ENCODE assay signal across 8 cellular contexts in the genomic region with DNA sequence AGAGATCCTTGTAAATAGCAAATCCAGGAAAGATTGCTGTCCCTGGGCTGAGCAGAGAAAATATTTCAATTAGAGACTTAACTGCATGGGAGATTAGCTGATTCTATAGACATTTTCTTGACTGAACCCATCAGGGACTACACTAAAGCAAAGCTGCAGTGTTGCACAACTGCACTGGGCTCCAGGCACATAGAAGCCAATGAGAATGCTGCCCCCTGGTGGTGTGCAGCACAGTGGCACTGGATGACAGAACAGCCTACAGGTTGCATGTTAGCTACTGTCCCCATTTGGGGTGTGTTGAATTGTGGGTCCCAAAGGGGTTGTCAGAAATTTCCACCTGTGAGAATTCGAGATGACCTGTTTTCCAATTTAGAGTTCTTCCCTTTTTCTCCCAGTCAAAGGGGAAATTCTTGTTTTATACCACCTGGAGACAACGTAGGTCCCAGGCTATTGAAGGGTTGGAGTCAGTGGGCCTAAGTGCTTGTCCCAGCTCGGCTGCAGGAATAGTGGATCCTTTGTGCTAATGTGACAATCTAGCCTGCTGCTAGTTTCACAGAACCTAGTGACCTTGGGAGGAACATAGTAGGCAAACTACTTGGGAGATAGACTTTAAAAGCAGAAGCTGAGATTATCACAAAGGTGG.
A peak's percentile ranks its signal among the peaks of the same experiment; 100 is the strongest.
DNase-seq lines count a peak whose midpoint lies in the region; ATAC-seq and TF ChIP-seq lines count a peak whose summit lies in the region.

No MANE protein-coding gene starts in this region.

- H3K27me3 ChIP-seq in cardiac muscle cell: peaks cover 72% of the 10 kb centered on the region

- H3K27ac ChIP-seq in cardiac muscle cell: no peak overlapping the region

- H3K4me3 ChIP-seq in cardiac muscle cell: no peak overlapping the region

- H3K36me3 ChIP-seq in cardiac muscle cell: no peaks in the 10 kb centered on the region

- intact Hi-C loops in cardiac septum (cut with DNase I): no loop called here

- ATAC-seq in stimulated activated naive CD8-positive, alpha-beta T cell treated with anti-CD3 and anti-CD28 coated beads, Interleukin-15, Interleukin-2, amounts not matched to agents 100 U/mL and 50 U/mL, for 24 hours: peak; percentile 72

- DNase-seq in cardiac muscle cell (ENCODE audit: low read depth in 1 of 2, low spot score in 1 of 2): peak; percentile 79 to 82
- no peak for DNase-seq in cardiac septum (ENCODE audit: low spot score)
- DNase-seq in NCI-H187 (lab: John Stamatoyannopoulos, UW): peak; percentile 15 to 53
- DNase-seq in UCSD-AML1 (lab: John Stamatoyannopoulos, UW; ENCODE audit: unreplicated experiment): peak; percentile 42
- peak; percentile 77 for DNase-seq in dermis blood vessel endothelial cell
- peak; percentile 68 for DNase-seq in medulla oblongata (ENCODE audit: extremely low spot score)
- DNase-seq in stimulated activated naive CD8-positive, alpha-beta T cell treated with anti-CD3 and anti-CD28 coated beads, Interleukin-15, Interleukin-2, amounts not matched to agents 100 U/mL and 50 U/mL, for 24 hours: peak; percentile 70
- no peak for DNase-seq in SKM-1 treated with dmso at 0.1 percent for 144 hours (lab: John Stamatoyannopoulos, UW; ENCODE audit: unreplicated experiment)

- TF ChIP-seq CTCF in cardiac muscle cell (IDR thresholded peaks at IDR 0.05; ENCODE audit: low read depth, low read length): peak; percentile 90

- no peaks in the 10 kb centered on the region for H3K9me3 ChIP-seq in cardiac muscle cell (ENCODE audit: low read depth)

- H3K4me1 ChIP-seq in cardiac muscle cell (ENCODE audit: low read depth): peaks cover 7% of the 10 kb centered on the region

Comparison
In these comparisons a context has a peak if more than half of its experiments do, and no peak if none do; other contexts are left out.
1. DNase-seq: peak in cardiac muscle cell (2 of 2), NCI-H187 (2 of 2), UCSD-AML1 (single experiment), dermis blood vessel endothelial cell (single experiment), medulla oblongata (single experiment) and stimulated activated naive CD8-positive, alpha-beta T cell treated with anti-CD3 and anti-CD28 coated beads, Interleukin-15, Interleukin-2, amounts not matched to agents 100 U/mL and 50 U/mL, for 24 hours (single experiment); none in cardiac septum (single experiment) and SKM-1 treated with dmso at 0.1 percent for 144 hours (single experiment).